In genomic region chr5:172768573-172769323, GRCh38 we compare ENCODE assay signal across 1 cellular context.
TF ChIP-seq lines count a peak whose summit lies in the region.

No MANE protein-coding gene starts in this region.

TF ChIP-seq in A549, 52 proteins besides CTCF, POLR2A, EP300 and RAD21 (continued from another document):
- TF ChIP-seq USF2 (IDR thresholded peaks at IDR 0.05) (peak; percentile 58), BCL3 (IDR thresholded peaks at IDR 0.05) (peak; percentile 10; the same call in 1 of the 3 replicates), JUNB (IDR thresholded peaks at IDR 0.05) (no peak), FOSL2 (IDR thresholded peaks at IDR 0.05) (no peak), FOSL2 (CRISPR knock-in tag; IDR thresholded peaks at IDR 0.05) (no peak; the same call in 1 of the 2 replicates), RNF2 (IDR thresholded peaks at IDR 0.05; ENCODE audit: borderline replicate concordance, low read depth) (no peak), SMC3 (IDR thresholded peaks at IDR 0.05) (peak; percentile 6; the same call in 2 of the 3 replicates), NR3C1 (IDR thresholded peaks at IDR 0.05) (no peak), HOXB5 (CRISPR knock-in tag; IDR thresholded peaks at IDR 0.05) (peak; percentile 67; the same call in 1 of the 2 replicates), ELK1 (IDR thresholded peaks at IDR 0.05; ENCODE audit: low read depth, low read length) (no peak), E2F6 (IDR thresholded peaks at IDR 0.05; ENCODE audit: borderline replicate concordance, low read depth) (peak; percentile 40; the same call in 1 of the 2 replicates)
- TF ChIP-seq, protein P1, sequence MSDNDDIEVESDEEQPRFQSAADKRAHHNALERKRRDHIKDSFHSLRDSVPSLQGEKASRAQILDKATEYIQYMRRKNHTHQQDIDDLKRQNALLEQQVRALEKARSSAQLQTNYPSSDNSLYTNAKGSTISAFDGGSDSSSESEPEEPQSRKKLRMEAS (IDR thresholded peaks at IDR 0.05) = peak; percentile 56; the same call in 1 of the 2 replicates
